9 cellular contexts compared by ENCODE assay signal in the genomic region with DNA sequence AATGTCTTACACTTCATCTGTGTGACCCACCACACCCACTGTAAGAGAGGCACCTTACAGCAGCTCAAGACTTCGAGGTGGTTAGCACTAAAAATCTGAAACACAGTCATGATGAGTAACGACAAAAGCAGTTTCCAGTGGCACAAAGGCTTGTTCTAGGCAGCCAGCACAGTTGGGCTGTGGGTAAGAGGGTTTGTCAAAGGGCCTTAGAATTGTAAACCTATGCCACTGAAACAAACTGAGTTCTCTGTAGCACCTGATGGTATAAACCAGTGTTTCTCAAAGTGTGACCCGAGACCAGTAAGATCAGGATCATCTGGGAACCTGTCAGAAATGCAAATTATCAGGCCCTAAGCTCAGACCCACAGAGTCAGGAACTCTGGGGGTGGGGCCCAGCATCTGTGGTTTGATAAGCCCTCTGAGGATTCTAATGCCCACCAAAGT. TPM values are rescaled to one million over a fixed set of nuclear protein-coding genes. Genes with fewer than 3 reads are reported as not detected.
A peak's percentile ranks its signal among the peaks of the same experiment; 100 is the strongest.
DNase-seq lines count a peak whose midpoint lies in the region; ATAC-seq and TF ChIP-seq lines count a peak whose summit lies in the region.
"Had no signal": no experiment of that assay in that cellular context is flagged by ENCODE, and none has a peak within 500 bp of the region (broad histone marks: within the 10 kb centered on the region; RNA-seq: fewer than 3 reads in every experiment).

No MANE protein-coding gene starts in this region.

- H3K4me3 ChIP-seq in heart right ventricle (no peak overlapping the region), foreskin fibroblast (ENCODE audit: low read depth in 1 of 2, low read length in 2 of 2) (no peak overlapping the region)
- H3K4me3 ChIP-seq: SK-N-MC had no signal

- H3K4me3 Mint-ChIP-seq in activated CD4-positive, alpha-beta memory T cell treated with anti-CD3 and anti-CD28 coated beads for 36 hours = peak overlapping the region; percentile 42
- peak overlapping the region; percentile 2 to 48 for H3K4me3 Mint-ChIP-seq in stimulated activated naive CD8-positive, alpha-beta T cell treated with anti-CD3 and anti-CD28 coated beads, Interleukin-15, amount 100 ng/mL, for 72 hours

- H3K27ac ChIP-seq in heart right ventricle = peak overlapping the region; percentile 36 to 74 (median 57)
- H3K27ac ChIP-seq: SK-N-MC had no signal

- peaks cover 3 to 80% (median 63%) of the 10 kb centered on the region in 9 donors for H3K4me1 ChIP-seq in heart right ventricle

- POLR2A ChIA-PET in activated CD4-positive, alpha-beta memory T cell treated with anti-CD3 and anti-CD28 coated beads for 36 hours (lab: Charles Lee) = interaction anchor here (1.0 to 3.2 kb wide), 7 partner anchors 23 to 177 kb away, joined by 3 to 21 read pairs (median 4); partner anchors contain the start of genes CIAO2A and DAPK2

- no peaks in the 10 kb centered on the region for H3K27me3 Mint-ChIP-seq in activated CD4-positive, alpha-beta memory T cell treated with anti-CD3 and anti-CD28 coated beads for 36 hours
- no peaks in the 10 kb centered on the region for H3K27me3 Mint-ChIP-seq in stimulated activated naive CD8-positive, alpha-beta T cell treated with anti-CD3 and anti-CD28 coated beads, Interleukin-15, amount 100 ng/mL, for 72 hours

- intact Hi-C loops in heart right ventricle (cut with DNase I) = no loop called here
- intact Hi-C loops in Right ventricle myocardium inferior (cut with DNase I) = no loop called here
- intact Hi-C loops in activated CD4-positive, alpha-beta memory T cell treated with anti-CD3 and anti-CD28 coated beads for 36 hours (cut with micrococcal nuclease) = loop anchor here (1.0 to 5.0 kb wide), 7 partner anchors 23 to 399 kb away; partner anchors contain the start of genes DAPK2 and SNX1

- H3K4me1 Mint-ChIP-seq in activated CD4-positive, alpha-beta memory T cell treated with anti-CD3 and anti-CD28 coated beads for 36 hours (ENCODE audit: low read depth) = peaks cover 42% of the 10 kb centered on the region
- H3K4me1 Mint-ChIP-seq in stimulated activated naive CD8-positive, alpha-beta T cell treated with anti-CD3 and anti-CD28 coated beads, Interleukin-15, amount 100 ng/mL, for 72 hours = peaks cover 31% of the 10 kb centered on the region

- no peak for DNase-seq in heart right ventricle
- no peak for DNase-seq in Right ventricle myocardium inferior (ENCODE audit: missing footprints)
- DNase-seq in activated CD4-positive, alpha-beta memory T cell treated with anti-CD3 and anti-CD28 coated beads for 36 hours = peak; percentile 79
- peak; percentile 41 to 71 for DNase-seq in foreskin fibroblast
- peak; percentile 36 to 78 for DNase-seq in stimulated activated naive CD8-positive, alpha-beta T cell treated with anti-CD3 and anti-CD28 coated beads, Interleukin-15, amount 100 ng/mL, for 72 hours
- no peak for DNase-seq in GM10266 (ENCODE audit: extremely low spot score)
- DNase-seq in midbrain (lab: John Stamatoyannopoulos, UW) = no peak
- DNase-seq in AG08395 (ENCODE audit: low spot score) = no peak

- no peaks in the 10 kb centered on the region for H3K36me3 ChIP-seq in heart right ventricle

- H3K27ac Mint-ChIP-seq in activated CD4-positive, alpha-beta memory T cell treated with anti-CD3 and anti-CD28 coated beads for 36 hours = peak overlapping the region; percentile 83
- peak overlapping the region in 1 of 2 donors; percentile 3 for H3K27ac Mint-ChIP-seq in stimulated activated naive CD8-positive, alpha-beta T cell treated with anti-CD3 and anti-CD28 coated beads, Interleukin-15, amount 100 ng/mL, for 72 hours

- no peaks in the 10 kb centered on the region for H3K36me3 Mint-ChIP-seq in activated CD4-positive, alpha-beta memory T cell treated with anti-CD3 and anti-CD28 coated beads for 36 hours

- ATAC-seq in heart right ventricle (peak in 1 of 8 donors; percentile 8), Right ventricle myocardium inferior (no peak)
- ATAC-seq in stimulated activated naive CD8-positive, alpha-beta T cell treated with anti-CD3 and anti-CD28 coated beads, Interleukin-15, amount 100 ng/mL, for 72 hours = peak; percentile 85

- no peak for TF ChIP-seq CTCF in heart right ventricle (IDR thresholded peaks at IDR 0.05)
- no peak for TF ChIP-seq CTCF in foreskin fibroblast (IDR thresholded peaks at IDR 0.05; ENCODE audit: low read depth, low read length)
- TF ChIP-seq CTCF in GM10266 (IDR thresholded peaks at IDR 0.05; ENCODE audit: control insufficient read depth, insufficient read depth, low read depth, missing control alignments) = no peak

- no peaks in the 10 kb centered on the region for H3K27me3 ChIP-seq in heart right ventricle

- no peaks in the 10 kb centered on the region for H3K9me3 Mint-ChIP-seq in activated CD4-positive, alpha-beta memory T cell treated with anti-CD3 and anti-CD28 coated beads for 36 hours
- H3K9me3 Mint-ChIP-seq in stimulated activated naive CD8-positive, alpha-beta T cell treated with anti-CD3 and anti-CD28 coated beads, Interleukin-15, amount 100 ng/mL, for 72 hours = no peaks in the 10 kb centered on the region

- CTCF ChIA-PET in activated CD4-positive, alpha-beta memory T cell treated with anti-CD3 and anti-CD28 coated beads for 36 hours (lab: Charles Lee) = interaction anchor here (1.0 to 3.9 kb wide), 12 partner anchors 10 to 257 kb away, joined by 3 to 37 read pairs (median 6); partner anchors contain the start of genes CIAO2A and DAPK2

- H3K9me3 ChIP-seq in heart right ventricle = no peaks in the 10 kb centered on the region

- 74 to 84% methylated on average over 3 of the region's 3 CpGs for WGBS in heart right ventricle, 2 donors

RNA-seq across cellular contexts. Expression of gene DAPK2, which starts 36.5 kb away (rescaled TPM):
- total RNA-seq in heart right ventricle (10 to 100 TPM; 20.8 to 62.6 (median 38.5) TPM), Right ventricle myocardium inferior (47.9 TPM)
- polyA plus RNA-seq in heart right ventricle = 10 to 100 TPM; 33.0 to 44.6 TPM
- total RNA-seq in activated CD4-positive, alpha-beta memory T cell treated with anti-CD3 and anti-CD28 coated beads for 36 hours = under 1 TPM; 0.81 to 0.87 TPM

Comparison
In these comparisons a context has a peak if more than half of its experiments do, and no peak if none do; other contexts are left out.
1. DNase-seq: peak in activated CD4-positive, alpha-beta memory T cell treated with anti-CD3 and anti-CD28 coated beads for 36 hours (single experiment), foreskin fibroblast (2 of 2) and stimulated activated naive CD8-positive, alpha-beta T cell treated with anti-CD3 and anti-CD28 coated beads, Interleukin-15, amount 100 ng/mL, for 72 hours (2 of 2); none in heart right ventricle (0 of 2), Right ventricle myocardium inferior (single experiment), GM10266 (single experiment), midbrain (single experiment) and AG08395 (single experiment).
2. RNA of gene DAPK2, which starts 36.5 kb away (total RNA-seq): 47.9 TPM in Right ventricle myocardium inferior (single experiment) and 20.8 to 62.6 TPM in heart right ventricle; 0.81 to 0.87 TPM in activated CD4-positive, alpha-beta memory T cell treated with anti-CD3 and anti-CD28 coated beads for 36 hours; every median in the first group is over 10 times any median in the second.